In the genomic region with DNA sequence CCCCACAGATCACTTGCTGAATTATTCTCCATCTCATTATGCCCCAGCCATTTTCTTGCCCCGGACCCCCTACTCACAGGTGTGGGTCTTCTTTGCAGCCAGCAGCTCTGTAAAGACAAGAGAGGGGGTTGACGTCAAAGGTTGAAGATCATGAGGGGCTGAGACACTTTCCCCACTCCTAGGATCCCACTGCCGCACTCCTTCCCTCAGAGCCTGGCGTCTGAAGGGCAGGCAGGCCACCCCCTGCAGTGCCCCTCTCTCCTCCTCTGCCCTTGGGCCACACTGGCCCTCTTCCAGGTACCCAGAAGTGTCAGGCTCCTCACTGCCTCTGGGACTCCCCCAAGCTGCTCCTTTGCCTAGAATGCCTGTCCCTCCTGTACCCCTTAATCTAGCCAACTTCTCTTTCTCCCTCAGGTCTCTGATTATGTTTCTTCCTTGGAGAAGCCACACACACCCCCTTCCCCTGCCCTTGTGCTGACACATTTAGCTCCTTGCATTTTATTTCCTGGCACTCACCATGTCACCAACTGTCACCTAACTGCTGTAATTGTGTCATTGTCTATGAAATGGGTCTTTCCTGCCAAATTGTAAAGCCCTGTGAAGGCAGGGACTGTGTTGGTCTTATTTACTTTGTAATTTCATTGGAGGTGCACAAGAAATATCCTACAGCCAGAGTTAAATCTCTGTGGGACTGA, we compare ENCODE assay signal across 11 cellular contexts. TPM values are rescaled to one million over a fixed set of nuclear protein-coding genes. Genes with fewer than 3 reads are reported as not detected.
DNase-seq lines count a peak whose midpoint lies in the region; ATAC-seq, FAIRE-seq and TF ChIP-seq lines count a peak whose summit lies in the region.
"Had no signal": no experiment of that assay in that cellular context is flagged by ENCODE, and none has a peak within 500 bp of the region (broad histone marks: within the 10 kb centered on the region; RNA-seq: fewer than 3 reads in every experiment).

No MANE protein-coding gene starts in this region.

- H3K27me3 ChIP-seq in GM23338 (ENCODE audit: insufficient read depth) (no peaks in the 10 kb centered on the region), PC-3 (ENCODE audit: low read length) (no peaks in the 10 kb centered on the region), prostate gland (replicated peaks; ENCODE audit: insufficient read depth) (no peaks in the 10 kb centered on the region)

- peaks cover 50% of the 10 kb centered on the region for H3K4me1 Mint-ChIP-seq in GM23338
- peaks cover 46 to 73% of the 10 kb centered on the region in 2 donors for H3K4me1 Mint-ChIP-seq in effector memory CD8-positive, alpha-beta T cell (ENCODE audit: low read depth in 2 of 2)

- H3K9ac ChIP-seq in PC-3 (ENCODE audit: low read length) = no peak overlapping the region

- H3K27me3 Mint-ChIP-seq in GM23338 (ENCODE audit: insufficient read depth, low read depth, poor library complexity) = peaks cover 15% of the 10 kb centered on the region
- no peaks in the 10 kb centered on the region for H3K27me3 Mint-ChIP-seq in effector memory CD8-positive, alpha-beta T cell

- intact Hi-C loops in PC-3 (cut with micrococcal nuclease) (loop anchor here (10.0 kb wide), 2 partner anchors 215 to 485 kb away; a partner anchor contains a TSS), prostate gland (cut with DNase I) (no loop called here)

- H3K9me3 ChIP-seq in PC-3 (ENCODE audit: low read length) = no peaks in the 10 kb centered on the region
- H3K9me3 ChIP-seq in prostate gland = no peaks in the 10 kb centered on the region
- H3K9me3 ChIP-seq: mucosa of descending colon had no signal

- BruUV-seq in PC-3 (replicated peaks; lab: Mats Ljungman, UMichigan) = no TSS peak

- no peak overlapping the region; the same call in 1 of the 2 replicates for H3K27ac Mint-ChIP-seq in GM23338
- peak overlapping the region; percentile 84 to 91 for H3K27ac Mint-ChIP-seq in effector memory CD8-positive, alpha-beta T cell

- no peaks in the 10 kb centered on the region; the same call in 2 of the 3 replicates for H3K36me3 Mint-ChIP-seq in GM23338 (ENCODE audit: low read depth)
- H3K36me3 Mint-ChIP-seq in effector memory CD8-positive, alpha-beta T cell (ENCODE audit: insufficient read depth) = peaks cover 32% of the 10 kb centered on the region

- H3K9me2 ChIP-seq in GM23338 (ENCODE audit: insufficient read depth) = no peaks in the 10 kb centered on the region
- no peaks in the 10 kb centered on the region for H3K9me2 ChIP-seq in PC-3 (replicated peaks; ENCODE audit: low read length)

- no peak overlapping the region for H3K27ac ChIP-seq in GM23338 (ENCODE audit: low read depth)
- no peak overlapping the region for H3K27ac ChIP-seq in PC-3 (ENCODE audit: low read length)
- H3K27ac ChIP-seq in prostate gland = peak overlapping the region; percentile 89 to 90

- FAIRE-seq in urothelium cell line (lab: Jason Lieb, UNC) = no peak
- FAIRE-seq: GM19239, small intestine had no signal

- no peaks in the 10 kb centered on the region; the same call in 2 of the 3 replicates for H3K9me3 Mint-ChIP-seq in GM23338
- no peaks in the 10 kb centered on the region for H3K9me3 Mint-ChIP-seq in effector memory CD8-positive, alpha-beta T cell

- H3K79me2 ChIP-seq in GM23338 (replicated peaks; ENCODE audit: insufficient read depth) (no peaks in the 10 kb centered on the region), PC-3 (ENCODE audit: low read length) (no peaks in the 10 kb centered on the region)

- peak overlapping the region; percentile 83 for H3K4me2 ChIP-seq in GM23338
- H3K4me2 ChIP-seq in PC-3 (ENCODE audit: low read length) = peak overlapping the region; percentile 46; the same call in 1 of the 2 replicates

- CTCF ChIA-PET in PC-3 (lab: Charles Lee) = no interaction called here

- H4K20me1 ChIP-seq in GM23338 (replicated peaks; ENCODE audit: insufficient read depth) = no peaks in the 10 kb centered on the region
- no peaks in the 10 kb centered on the region for H4K20me1 ChIP-seq in PC-3 (ENCODE audit: low read length)

- H3K36me3 ChIP-seq in GM23338 (ENCODE audit: insufficient read depth) (no peaks in the 10 kb centered on the region), PC-3 (ENCODE audit: low read depth, low read length) (no peaks in the 10 kb centered on the region), prostate gland (no peaks in the 10 kb centered on the region)

- no peaks in the 10 kb centered on the region; the same call in 1 of the 2 replicates for H3F3A ChIP-seq in GM23338 (replicated peaks; ENCODE audit: low read depth)
- H3F3A ChIP-seq in PC-3 (ENCODE audit: low read length, unreplicated experiment) = no peaks in the 10 kb centered on the region

- H3K4me3 Mint-ChIP-seq in GM23338 = peak overlapping the region; percentile 36
- H3K4me3 Mint-ChIP-seq in effector memory CD8-positive, alpha-beta T cell = peak overlapping the region; percentile 78 to 89

- ATAC-seq in GM23338 (peak; percentile 29), PC-3 (no peak), GM19351 (IDR thresholded peaks at IDR 0.05; ENCODE audit: unreplicated experiment) (no peak)
- ATAC-seq in effector memory CD8-positive, alpha-beta T cell (replicated peaks) = no peak
- ATAC-seq: mucosa of descending colon had no signal

- 26% methylated on average over 4 of the region's 4 CpGs for WGBS in prostate gland

- no peak for TF ChIP-seq POLR2A in prostate gland (IDR thresholded peaks at IDR 0.05)

- POLR2A ChIA-PET in PC-3 (lab: Charles Lee; ENCODE audit: unreplicated experiment) = no interaction called here

- no peak for TF ChIP-seq CTCF in GM23338 (conservative IDR thresholded peaks at IDR 0.05; ENCODE audit: low read depth in 2 of 2)
- no peak for TF ChIP-seq CTCF in PC-3 (conservative IDR thresholded peaks at IDR 0.05; ENCODE audit: low read depth, low read length)
- no peak for TF ChIP-seq CTCF in prostate gland (IDR thresholded peaks at IDR 0.05)

- peak overlapping the region; percentile 93 for H2AFZ ChIP-seq in GM23338
- peak overlapping the region; percentile 49; the same call in 1 of the 2 replicates for H2AFZ ChIP-seq in PC-3 (ENCODE audit: low read length)

- DNase-seq in GM23338 (ENCODE audit: low spot score) (no peak), PC-3 (no peak), prostate gland (ENCODE audit: low spot score) (no peak), urothelium cell line (ENCODE audit: low spot score) (no peak), T1000 (lab: John Stamatoyannopoulos, UW) (no peak)
- DNase-seq in effector memory CD8-positive, alpha-beta T cell = no peak
- DNase-seq: mucosa of descending colon, small intestine had no signal

- H3K4me1 ChIP-seq in GM23338 (ENCODE audit: insufficient read depth) = peaks cover 44% of the 10 kb centered on the region
- peaks cover 8% of the 10 kb centered on the region; the same call in 1 of the 2 replicates for H3K4me1 ChIP-seq in PC-3 (ENCODE audit: insufficient read depth, low read length)
- peaks cover 17% of the 10 kb centered on the region for H3K4me1 ChIP-seq in prostate gland (replicated peaks)

- H3K4me3 ChIP-seq in GM23338 (peak overlapping the region; percentile 45), PC-3 (ENCODE audit: low read length) (no peak overlapping the region; the same call in 1 of the 2 replicates), prostate gland (no peak overlapping the region)
- H3K4me3 ChIP-seq: mucosa of descending colon had no signal

TF ChIP-seq in GM23338, 12 proteins besides CTCF, POLR2A, EP300 and RAD21 (continues in another document):
- TF ChIP-seq EZH2 (IDR thresholded peaks at IDR 0.05; ENCODE audit: low read depth, unreplicated experiment) = no peak

RNA-seq across cellular contexts. Expression of a gene that starts 2.1 kb away (rescaled TPM):
- 0.97 and 1.6 TPM in 2 replicates for total RNA-seq in GM23338 (2014; rRNA removed; shearing (Covaris generic))
- polyA plus RNA-seq in GM23338 (2016; fragmentation: Nextera tagmentation; extraction: Ambion mirVana) = 0.26 and 0.29 TPM in 2 replicates
- total RNA-seq in PC-3 (2014; rRNA removed) (0.26 TPM in 1 of 2 replicates, not detected in the other), prostate gland (10 to 100 TPM; 51.8 to 73.2 TPM)

RNA-seq across cellular contexts. Expression of a gene that starts 10.1 kb away (rescaled TPM):
- 0.35 TPM in 1 of 2 replicates, not detected in the other for total RNA-seq in GM23338 (2014; rRNA removed; shearing (Covaris generic))
- 0.82 and 0.92 TPM in 2 replicates for polyA plus RNA-seq in GM23338 (2016; fragmentation: Nextera tagmentation; extraction: Ambion mirVana)
- total RNA-seq in PC-3 (2014; rRNA removed) = 0.58 and 2.8 TPM in 2 replicates
- 1 to 10 TPM; 2.0 to 2.8 TPM for total RNA-seq in prostate gland
- total RNA-seq: NCI-H460 had no signal

RNA-seq across cellular contexts. Expression of a gene that starts 24.0 kb away (rescaled TPM):
- not detected in 2 replicates for total RNA-seq in GM23338 (2014; rRNA removed; shearing (Covaris generic))
- polyA plus RNA-seq in GM23338 (2016; fragmentation: Nextera tagmentation; extraction: Ambion mirVana) = 0.38 TPM in 1 of 2 replicates, not detected in the other
- total RNA-seq in PC-3 (2014; rRNA removed) (not detected in 2 replicates), prostate gland (not detected)
- total RNA-seq: mucosa of descending colon, NCI-H460 had no signal
- polyA plus RNA-seq: small intestine had no signal

RNA-seq across cellular contexts. Expression of a gene that starts 24.3 kb away (rescaled TPM):
- not detected in 2 replicates for total RNA-seq in GM23338 (2014; rRNA removed; shearing (Covaris generic))
- polyA plus RNA-seq in GM23338 (2016; fragmentation: Nextera tagmentation; extraction: Ambion mirVana) = not detected in 2 replicates
- total RNA-seq in PC-3 (2014; rRNA removed) = not detected in 2 replicates
- total RNA-seq in prostate gland = 1 to 10 TPM in 1 of 2 donors, under 1 TPM in 1; 0.59 to 2.3 TPM
- total RNA-seq: NCI-H460 had no signal

RNA-seq across cellular contexts. Expression of a gene that starts 39.2 kb away (rescaled TPM):
- total RNA-seq in GM23338 (2014; rRNA removed; shearing (Covaris generic)) = 19.6 and 25.6 TPM in 2 replicates
- polyA plus RNA-seq in GM23338 (2016; fragmentation: Nextera tagmentation; extraction: Ambion mirVana) = 8.9 and 10.2 TPM in 2 replicates
- total RNA-seq in PC-3 (2014; rRNA removed) = 15.2 and 15.6 TPM in 2 replicates
- 10 to 100 TPM; 21.1 to 25.0 TPM for total RNA-seq in prostate gland

Comparison
In these comparisons a context has a peak if more than half of its experiments do, and no peak if none do; other contexts are left out.
1. H3K27ac ChIP-seq: peak in prostate gland (2 of 2); none in GM23338 (single experiment) and PC-3 (single experiment).
2. RNA of a gene that starts 2.1 kb away (total RNA-seq): 51.8 to 73.2 TPM in prostate gland; 0.97 to 1.6 TPM in GM23338 and 0.26 TPM in PC-3; every median in the first group is over 10 times any median in the second.